Comparison of ENCODE assay signal across 8 cellular contexts in the genomic region with DNA sequence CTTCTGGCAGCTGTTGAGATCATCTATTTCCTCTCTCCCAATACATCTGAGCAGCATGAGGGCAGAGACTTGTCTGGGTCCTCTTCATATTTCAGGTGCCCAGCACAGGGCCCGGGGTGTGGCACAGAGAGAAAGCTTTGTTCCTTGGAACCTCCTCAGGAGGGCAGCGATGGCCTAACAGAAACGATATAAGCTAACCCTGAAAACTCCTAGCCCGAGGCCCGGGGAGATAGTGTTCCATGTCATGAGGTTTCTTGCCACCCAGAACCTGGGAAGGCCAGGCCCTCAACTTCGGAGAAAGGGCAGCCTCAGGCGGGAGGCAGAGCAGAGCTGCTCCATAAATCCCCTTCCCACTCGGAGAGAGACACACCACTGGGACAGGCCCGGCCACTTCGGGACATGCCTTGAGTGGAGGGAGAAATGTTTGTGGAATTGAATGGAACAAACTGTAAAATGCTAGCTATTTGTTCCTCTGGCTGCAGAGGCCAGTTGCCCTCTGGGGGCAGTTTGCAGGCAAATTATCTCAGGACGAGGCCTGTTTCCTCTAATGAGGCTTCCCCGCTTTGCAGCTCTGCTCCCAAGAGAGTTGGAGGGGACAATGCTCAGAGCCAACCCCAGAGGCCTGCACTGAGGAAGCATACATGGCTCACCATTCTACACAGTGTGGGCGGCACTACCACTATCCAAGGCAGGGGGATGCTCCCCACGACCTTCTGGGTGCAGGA. TPM values are rescaled to one million over a fixed set of nuclear protein-coding genes. Genes with fewer than 3 reads are reported as not detected.
DNase-seq lines count a peak whose midpoint lies in the region; ATAC-seq and TF ChIP-seq lines count a peak whose summit lies in the region.

No MANE protein-coding gene starts in this region.

- CTCF ChIA-PET in Caco-2 (lab: Charles Lee) (interaction anchor here (0.7 to 2.2 kb wide), 9 partner anchors 9 to 92 kb away, joined by 3 to 18 read pairs (median 5); no protein-coding TSS in a partner anchor), GM10248 (lab: Yijun Ruan, JAX) (interaction anchor here (1.0 to 1.9 kb wide), 6 partner anchors 10 to 60 kb away, joined by 4 to 5 read pairs (median 4); partner anchors contain the start of gene ARRB1)

- H3K27ac Mint-ChIP-seq in Caco-2 (ENCODE audit: unreplicated experiment) (peak overlapping the region; percentile 75), IgD-negative memory B cell (peak overlapping the region; percentile 71 to 86 (median 78)), brain (peak overlapping the region; percentile 87 to 95 (median 88))

- POLR2A ChIA-PET in Caco-2 (lab: Charles Lee), result interaction anchor here (0.6 to 1.2 kb wide), 4 partner anchors 13 to 47 kb away, joined by 3 to 9 read pairs (median 4); no protein-coding TSS in a partner anchor
- POLR2A ChIA-PET in GM10248 (lab: Yijun Ruan, JAX), result no interaction called here

- no peaks in the 10 kb centered on the region for H3K27me3 ChIP-seq in Caco-2 (replicated peaks; ENCODE audit: control insufficient read depth, insufficient read depth, low read length)
- H3K27me3 ChIP-seq in mucosa of stomach (ENCODE audit: control insufficient read depth, insufficient read depth, low read length), result no peaks in the 10 kb centered on the region

- H3K4me3 Mint-ChIP-seq in Caco-2 (ENCODE audit: unreplicated experiment) (no peak overlapping the region), IgD-negative memory B cell (peak overlapping the region; percentile 4 to 88 (median 49)), brain (peak overlapping the region in 2 of 5 experiments; percentile 32 to 43)

- DNase-seq in Caco-2 (no peak), GM10248 (ENCODE audit: extremely low spot score) (no peak)

- peaks cover 73% of the 10 kb centered on the region for H3K4me1 ChIP-seq in Caco-2
- H3K4me1 ChIP-seq in mucosa of stomach (ENCODE audit: control insufficient read depth, insufficient read depth, low read length), result peaks cover 98% of the 10 kb centered on the region

- H3K9me3 Mint-ChIP-seq in Caco-2 (ENCODE audit: unreplicated experiment) (no peaks in the 10 kb centered on the region), IgD-negative memory B cell (no peaks in the 10 kb centered on the region), brain (no peaks in the 10 kb centered on the region)

- H3K36me3 ChIP-seq in Caco-2 (ENCODE audit: control insufficient read depth, insufficient read depth, low read length), result peaks cover 3% of the 10 kb centered on the region; the same call in 1 of the 2 replicates
- no peaks in the 10 kb centered on the region for H3K36me3 ChIP-seq in mucosa of stomach (ENCODE audit: control insufficient read depth, insufficient read depth, low read length)

- H3K4me3 ChIP-seq in Caco-2 (ENCODE audit: low read depth, low read length) (no peak overlapping the region), mucosa of stomach (ENCODE audit: low read length) (no peak overlapping the region)

- ATAC-seq in HG03025 (IDR thresholded peaks at IDR 0.05; ENCODE audit: low FRiP score, unreplicated experiment) (no peak), GM18858 (IDR thresholded peaks at IDR 0.05; ENCODE audit: unreplicated experiment) (no peak), GM21576 (IDR thresholded peaks at IDR 0.05; ENCODE audit: unreplicated experiment) (no peak)

- peaks cover 62% of the 10 kb centered on the region for H3K4me1 Mint-ChIP-seq in Caco-2 (ENCODE audit: low read depth, unreplicated experiment)
- peaks cover 11 to 37% (median 28%) of the 10 kb centered on the region in 3 donors for H3K4me1 Mint-ChIP-seq in IgD-negative memory B cell
- peaks cover 86% of the 10 kb centered on the region for H3K4me1 Mint-ChIP-seq in brain

- H3K9me3 ChIP-seq in Caco-2 (no peaks in the 10 kb centered on the region), mucosa of stomach (ENCODE audit: control insufficient read depth, low read length) (no peaks in the 10 kb centered on the region)

- H3K36me3 Mint-ChIP-seq in Caco-2 (ENCODE audit: insufficient read depth, unreplicated experiment) (peaks cover 23% of the 10 kb centered on the region), IgD-negative memory B cell (no peaks in the 10 kb centered on the region), brain (peaks cover 3% of the 10 kb centered on the region)

- intact Hi-C loops in Caco-2 (cut with micrococcal nuclease; ENCODE audit: unreplicated experiment), result loop anchor here (5.0 kb wide), 1 partner anchor 82 kb away; no protein-coding TSS in a partner anchor

- BruUV-seq in Caco-2 (replicated peaks; lab: Mats Ljungman, UMichigan), result no TSS peak

- TF ChIP-seq CTCF in Caco-2 (IDR thresholded peaks at IDR 0.05; ENCODE audit: insufficient read depth in 1 of 2, low read depth in 1 of 2, low read length in 1 of 2, severe bottlenecking in 1 of 2, unreplicated experiment in 1 of 2) (peak; percentile 6 to 13), brain (conservative IDR thresholded peaks at IDR 0.05) (no peak), GM10248 (IDR thresholded peaks at IDR 0.05; ENCODE audit: control extremely low read depth, extremely low read depth, low read depth, missing control alignments) (no peak)

- H3K9ac ChIP-seq in mucosa of stomach (ENCODE audit: low read length), result peak overlapping the region; percentile 54

- H3K27me3 Mint-ChIP-seq in Caco-2 (ENCODE audit: insufficient read depth, unreplicated experiment), result no peaks in the 10 kb centered on the region
- H3K27me3 Mint-ChIP-seq in IgD-negative memory B cell, result peaks cover 2% of the 10 kb centered on the region
- H3K27me3 Mint-ChIP-seq in brain, result no peaks in the 10 kb centered on the region

RNA-seq across cellular contexts. Expression of gene ARRB1, which starts 11.6 kb away (rescaled TPM):
- total RNA-seq in Caco-2 (2022), result 115 and 116 TPM in 2 replicates
- polyA plus RNA-seq in IgD-negative memory B cell (3.0 TPM), brain (ENCODE audit: insufficient read depth, low read depth, low replicate concordance) (24.8 TPM)

RNA-seq across cellular contexts. Expression of gene RPS3, which starts 59.5 kb away (rescaled TPM):
- 6,280 and 6,333 TPM in 2 replicates for total RNA-seq in Caco-2 (2022)
- polyA plus RNA-seq in IgD-negative memory B cell (4,911 TPM), brain (ENCODE audit: insufficient read depth, low read depth, low replicate concordance) (3,030 TPM)

Comparison
In these comparisons a context has a peak if more than half of its experiments do, and no peak if none do; other contexts are left out.
1. CTCF ChIP-seq: peak in Caco-2 (2 of 2); none in brain (0 of 2) and GM10248 (single experiment).
2. Peak in every context shown above with its lines, with median percentiles within 50 percentile points of each other: H3K27ac Mint-ChIP-seq.